23 cellular contexts compared by ENCODE assay signal in genomic region chr5:12175914-12176585, GRCh38.
"Had no signal": no experiment of that assay in that cellular context is flagged by ENCODE, and none has a peak within 500 bp of the region (broad histone marks: within the 10 kb centered on the region; RNA-seq: fewer than 3 reads in every experiment).

No MANE protein-coding gene starts in this region.

- H3K27me3 ChIP-seq: ovary, right atrium auricular region, right lobe of liver, tibial nerve, upper lobe of left lung, vagina had no signal

- H3K4me3 ChIP-seq: left ventricle myocardium inferior, lung, mucosa of descending colon, ovary, right atrium auricular region, right lobe of liver, smooth muscle cell, tibial nerve, upper lobe of left lung, vagina had no signal

- DNase-seq: islet precursor cell; left ventricle myocardium inferior; midbrain; mucosa of descending colon; naive thymus-derived CD4-positive, alpha-beta T cell; ovary; right lobe of liver; stimulated activated CD4-positive, alpha-beta T cell treated with anti-CD3 and anti-CD28 coated beads, Interleukin-1b, Interleukin-23, amount 100 ng/mL, for 48 hours; stimulated activated CD4-positive, alpha-beta T cell treated with anti-CD3 and anti-CD28 coated beads, Interleukin-2, amount 100 ng/mL, for 48 hours; stimulated activated CD4-positive, alpha-beta T cell treated with anti-CD3 and anti-CD28 coated beads, Interleukin-4, amount 100 ng/mL, for 4 hours; stimulated activated CD8-positive, alpha-beta memory T cell treated with anti-CD3 and anti-CD28 coated beads, Interleukin-4, amount 100 ng/mL, for 48 hours; stimulated activated naive CD4-positive, alpha-beta T cell treated with Interleukin-2 at 50 U/mL for 16 hours; stimulated activated naive CD8-positive, alpha-beta T cell treated with anti-CD3 and anti-CD28 coated beads, Interleukin-15, amount 100 ng/mL, for 72 hours; substantia nigra; upper lobe of left lung had no signal

- H3K27me3 Mint-ChIP-seq: naive thymus-derived CD4-positive, alpha-beta T cell; natural killer cell treated with Interleukin-12 subunit alpha and Interleukin-12 subunit beta and Interleukin-15 and Interleukin-18, amount 100 ng/mL, for 72 hours; progenitor cell of endocrine pancreas; stimulated activated memory B cell treated with anti-CD40 and anti-IgM and Interleukin-4, amounts not matched to agents 10 μg/mL and 1 μg/mL and 100 μg/mL, for 72 hours; stimulated activated naive CD8-positive, alpha-beta T cell treated with anti-CD3 and anti-CD28 coated beads, Interleukin-15, amount 100 ng/mL, for 72 hours had no signal

- H3K36me3 ChIP-seq: left ventricle myocardium inferior, ovary, right atrium auricular region, right lobe of liver, tibial nerve, upper lobe of left lung, vagina had no signal

- H3K9me3 Mint-ChIP-seq: natural killer cell treated with Interleukin-12 subunit alpha and Interleukin-12 subunit beta and Interleukin-15 and Interleukin-18, amount 100 ng/mL, for 72 hours had no signal

- H3K4me1 ChIP-seq: left ventricle myocardium inferior, right atrium auricular region, right lobe of liver, tibial nerve, upper lobe of left lung, vagina had no signal

- H3K4me3 Mint-ChIP-seq: naive thymus-derived CD4-positive, alpha-beta T cell; natural killer cell treated with Interleukin-12 subunit alpha and Interleukin-12 subunit beta and Interleukin-15 and Interleukin-18, amount 100 ng/mL, for 72 hours; stimulated activated memory B cell treated with anti-CD40 and anti-IgM and Interleukin-4, amounts not matched to agents 10 μg/mL and 1 μg/mL and 100 μg/mL, for 72 hours; stimulated activated naive CD8-positive, alpha-beta T cell treated with anti-CD3 and anti-CD28 coated beads, Interleukin-15, amount 100 ng/mL, for 72 hours had no signal

- ATAC-seq: mucosa of descending colon; naive thymus-derived CD4-positive, alpha-beta T cell; natural killer cell treated with Interleukin-12 subunit alpha and Interleukin-12 subunit beta and Interleukin-15 and Interleukin-18, amount 100 ng/mL, for 72 hours; right lobe of liver; stimulated activated memory B cell treated with anti-CD40 and anti-IgM and Interleukin-4, amounts not matched to agents 10 μg/mL and 1 μg/mL and 100 μg/mL, for 72 hours; stimulated activated naive CD8-positive, alpha-beta T cell treated with anti-CD3 and anti-CD28 coated beads, Interleukin-15, amount 100 ng/mL, for 72 hours had no signal

- H3K9me3 ChIP-seq: mucosa of descending colon, ovary, right atrium auricular region, right lobe of liver, tibial nerve, upper lobe of left lung, vagina had no signal

- H3K4me1 Mint-ChIP-seq: naive thymus-derived CD4-positive, alpha-beta T cell; stimulated activated memory B cell treated with anti-CD40 and anti-IgM and Interleukin-4, amounts not matched to agents 10 μg/mL and 1 μg/mL and 100 μg/mL, for 72 hours; stimulated activated naive CD8-positive, alpha-beta T cell treated with anti-CD3 and anti-CD28 coated beads, Interleukin-15, amount 100 ng/mL, for 72 hours had no signal

- H3K27ac ChIP-seq: left ventricle myocardium inferior, ovary, right atrium auricular region, right lobe of liver, tibial nerve, upper lobe of left lung, vagina had no signal

- H3K36me3 Mint-ChIP-seq: naive thymus-derived CD4-positive, alpha-beta T cell; natural killer cell treated with Interleukin-12 subunit alpha and Interleukin-12 subunit beta and Interleukin-15 and Interleukin-18, amount 100 ng/mL, for 72 hours; stimulated activated memory B cell treated with anti-CD40 and anti-IgM and Interleukin-4, amounts not matched to agents 10 μg/mL and 1 μg/mL and 100 μg/mL, for 72 hours had no signal

- H3K27ac Mint-ChIP-seq: naive thymus-derived CD4-positive, alpha-beta T cell; natural killer cell treated with Interleukin-12 subunit alpha and Interleukin-12 subunit beta and Interleukin-15 and Interleukin-18, amount 100 ng/mL, for 72 hours; progenitor cell of endocrine pancreas; stimulated activated memory B cell treated with anti-CD40 and anti-IgM and Interleukin-4, amounts not matched to agents 10 μg/mL and 1 μg/mL and 100 μg/mL, for 72 hours; stimulated activated naive CD8-positive, alpha-beta T cell treated with anti-CD3 and anti-CD28 coated beads, Interleukin-15, amount 100 ng/mL, for 72 hours had no signal

- H3K4me2 ChIP-seq: smooth muscle cell had no signal
